Comparison of ENCODE assay signal across 18 cellular contexts in the genomic region with DNA sequence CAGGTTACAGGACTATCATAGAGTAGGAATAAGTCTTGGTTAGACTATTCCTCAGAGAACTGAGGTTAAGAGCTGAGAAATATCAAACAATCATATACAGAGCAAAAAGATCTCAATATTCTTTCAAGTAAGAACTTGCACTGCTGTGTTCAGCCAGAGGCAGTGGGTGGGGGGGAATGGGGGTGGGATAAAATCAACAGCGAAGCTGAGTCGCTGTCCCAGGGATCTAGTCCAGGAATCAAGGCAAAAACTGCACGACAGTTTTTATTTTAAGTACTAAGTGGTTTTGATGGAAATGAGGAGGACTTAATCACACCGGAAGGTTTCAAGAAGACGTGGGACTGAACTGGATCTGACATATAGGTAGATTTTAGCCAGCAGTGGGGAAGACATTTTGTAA.
"Had no signal": no experiment of that assay in that cellular context is flagged by ENCODE, and none has a peak within 500 bp of the region (broad histone marks: within the 10 kb centered on the region; RNA-seq: fewer than 3 reads in every experiment).

No MANE protein-coding gene starts in this region.

- H3K36me3 ChIP-seq: gastroesophageal sphincter, tibial artery had no signal

- H3K27ac Mint-ChIP-seq: activated T-cell treated with anti-CD3 and anti-CD28 coated beads, Interleukin-2, amount 50 U/mL, for 72 hours; natural killer cell; stimulated activated memory B cell treated with anti-CD40 and anti-IgM and Interleukin-4, amounts not matched to agents 10 μg/mL and 1 μg/mL and 100 μg/mL, for 72 hours had no signal

- ATAC-seq: activated CD4-positive, CD25-positive, alpha-beta regulatory T cell treated with anti-CD3 and anti-CD28 coated beads, Interleukin-2, amount 50 U/mL, for 24 hours; activated T-cell treated with anti-CD3 and anti-CD28 coated beads, Interleukin-2, amount 50 U/mL, for 72 hours; effector memory CD8-positive, alpha-beta T cell; gastroesophageal sphincter; heart left ventricle; natural killer cell; sciatic nerve; stimulated activated memory B cell treated with anti-CD40 and anti-IgM and Interleukin-4, amounts not matched to agents 10 μg/mL and 1 μg/mL and 100 μg/mL, for 72 hours had no signal

- H3K4me3 Mint-ChIP-seq: activated T-cell treated with anti-CD3 and anti-CD28 coated beads, Interleukin-2, amount 50 U/mL, for 72 hours; effector memory CD8-positive, alpha-beta T cell; immature natural killer cell; natural killer cell; stimulated activated memory B cell treated with anti-CD40 and anti-IgM and Interleukin-4, amounts not matched to agents 10 μg/mL and 1 μg/mL and 100 μg/mL, for 72 hours had no signal

- H3K9me3 ChIP-seq: ascending aorta, gastroesophageal sphincter, tibial artery had no signal

- H3K9me3 Mint-ChIP-seq: activated T-cell treated with anti-CD3 and anti-CD28 coated beads, Interleukin-2, amount 50 U/mL, for 72 hours; effector memory CD8-positive, alpha-beta T cell; immature natural killer cell; natural killer cell had no signal

- H3K27me3 ChIP-seq: ascending aorta, gastroesophageal sphincter, heart left ventricle, spleen, tibial artery had no signal

- H3K27me3 Mint-ChIP-seq: effector memory CD8-positive, alpha-beta T cell; stimulated activated memory B cell treated with anti-CD40 and anti-IgM and Interleukin-4, amounts not matched to agents 10 μg/mL and 1 μg/mL and 100 μg/mL, for 72 hours had no signal

- H3K27ac ChIP-seq: ascending aorta, gastroesophageal sphincter, heart left ventricle, spleen, tibial artery had no signal

- H3K4me3 ChIP-seq: ascending aorta, gastroesophageal sphincter, heart left ventricle, spleen, tibial artery had no signal

- H3K36me3 Mint-ChIP-seq: natural killer cell had no signal

- DNase-seq: activated effector memory CD4-positive, alpha-beta T cell treated with anti-CD3 and anti-CD28 coated beads, Interleukin-2, amount 50 U/mL, for 16 hours; activated naive CD4-positive, alpha-beta T cell treated with anti-CD3 and anti-CD28 coated beads, Interleukin-2, amount 50 U/mL, for 16 hours; activated T-cell treated with anti-CD3 and anti-CD28 coated beads, Interleukin-2, amount 50 U/mL, for 72 hours; dermis blood vessel endothelial cell; effector memory CD8-positive, alpha-beta T cell; heart left ventricle; immature natural killer cell; natural killer cell; spleen; stimulated activated CD4-positive, alpha-beta T cell treated with anti-CD3 and anti-CD28 coated beads, Interleukin-4, amount 100 ng/mL, for 4 hours; T-helper 1 cell; T-helper 9 cell; tibial artery had no signal
